8 cellular contexts compared by ENCODE assay signal in genomic region chr7:36287371-36288241, GRCh38.
DNase-seq lines count a peak whose midpoint lies in the region; ATAC-seq lines count a peak whose summit lies in the region.

No MANE protein-coding gene starts in this region.

- peaks cover 44 to 62% (median 48%) of the 10 kb centered on the region in 3 donors for H3K4me1 Mint-ChIP-seq in naive B cell

- peak overlapping the region in 5 of 6 donors; percentile 1 to 76 (median 36) for H3K27ac Mint-ChIP-seq in naive B cell

- peaks cover 0 to 2% (median 0%) of the 10 kb centered on the region in 7 donors for H3K9me3 Mint-ChIP-seq in naive B cell

- H3K36me3 Mint-ChIP-seq in naive B cell = no peaks in the 10 kb centered on the region

- peak overlapping the region in 6 of 8 donors; percentile 50 to 80 (median 55) for H3K4me3 Mint-ChIP-seq in naive B cell

- intact Hi-C loops in cardiac septum (cut with DNase I) (no loop called here), Right ventricle myocardium superior (cut with DNase I) (no loop called here)

- peaks cover 12 to 15% (median 13%) of the 10 kb centered on the region in 3 donors for H3K27me3 Mint-ChIP-seq in naive B cell

- ATAC-seq in Right ventricle myocardium superior (ENCODE audit: poor library complexity) = no peak
- ATAC-seq in naive B cell (ENCODE audit: low read depth in 2 of 2) = peak; percentile 48 to 56
- no peak for ATAC-seq in HG03520 (IDR thresholded peaks at IDR 0.05; ENCODE audit: unreplicated experiment)
- no peak for ATAC-seq in GM21381 (IDR thresholded peaks at IDR 0.05; ENCODE audit: unreplicated experiment)

- peak; percentile 72 for DNase-seq in cardiac septum (ENCODE audit: low spot score)
- no peak for DNase-seq in Right ventricle myocardium superior
- peak; percentile 46 for DNase-seq in M059J (ENCODE audit: low read depth)
- DNase-seq in activated CD8-positive, alpha-beta memory T cell treated with anti-CD3 and anti-CD28 coated beads, Interleukin-2, amount 50 U/mL, for 24 hours (ENCODE audit: extremely low read depth) = peak; percentile 24
- DNase-seq in naive B cell = peak; percentile 49
- DNase-seq in globus pallidus (ENCODE audit: low spot score) = no peak

Comparison
In these comparisons a context has a peak if more than half of its experiments do, and no peak if none do; other contexts are left out.
1. DNase-seq: peak in cardiac septum (single experiment), M059J (single experiment), activated CD8-positive, alpha-beta memory T cell treated with anti-CD3 and anti-CD28 coated beads, Interleukin-2, amount 50 U/mL, for 24 hours (single experiment) and naive B cell (single experiment); none in Right ventricle myocardium superior (single experiment) and globus pallidus (single experiment).
2. ATAC-seq: peak in naive B cell (2 of 2); none in Right ventricle myocardium superior (single experiment), HG03520 (single experiment) and GM21381 (single experiment).